20 cellular contexts compared by ENCODE assay signal in genomic region chr7:44267719-44268413, GRCh38. TPM values are rescaled to one million over a fixed set of nuclear protein-coding genes. Genes with fewer than 3 reads are reported as not detected.
DNase-seq lines count a peak whose midpoint lies in the region; ATAC-seq, FAIRE-seq and TF ChIP-seq lines count a peak whose summit lies in the region.
"Had no signal": no experiment of that assay in that cellular context is flagged by ENCODE, and none has a peak within 500 bp of the region (broad histone marks: within the 10 kb centered on the region; RNA-seq: fewer than 3 reads in every experiment).

No MANE protein-coding gene starts in this region.

- TF ChIP-seq POLR2A in HepG2 (IDR thresholded peaks at IDR 0.05; ENCODE audit: insufficient read depth in 1 of 2, low read depth in 2 of 2, low read length in 2 of 2) (no peak), right lobe of liver (IDR thresholded peaks at IDR 0.05) (no peak)

- H3K27me3 ChIP-seq in HepG2 (ENCODE audit: control insufficient read depth in 1 of 2, insufficient read depth in 2 of 2, low read length in 2 of 2) (peaks cover 28 to 84% of the 10 kb centered on the region in 2 experiments; a peak in 4 of 5 replicates), right lobe of liver (no peaks in the 10 kb centered on the region), ascending aorta (no peaks in the 10 kb centered on the region)

- H3K27ac ChIP-seq in HepG2 (ENCODE audit: extremely low read length, insufficient read depth, low read length) (no peak overlapping the region), right lobe of liver (no peak overlapping the region), ascending aorta (no peak overlapping the region)
- H3K27ac ChIP-seq: esophagus muscularis mucosa, KMS-11 had no signal

- no peak overlapping the region for H3K4me2 ChIP-seq in HepG2 (ENCODE audit: low read depth, low read length)
- H3K4me2 ChIP-seq: KMS-11 had no signal

- CTCF ChIA-PET in HepG2 (lab: Yijun Ruan, JAX; ENCODE audit: low intra/inter-chr PET ratio, low total read pairs) = no interaction called here

- BruUV-seq in HepG2 (replicated peaks; lab: Mats Ljungman, UMichigan) = no TSS peak

- H3K9ac ChIP-seq in HepG2 (ENCODE audit: insufficient read depth, low read depth, low read length) = no peak overlapping the region
- H3K9ac ChIP-seq: KMS-11 had no signal

- H3K9me3 ChIP-seq in HepG2 (ENCODE audit: low read length) (no peaks in the 10 kb centered on the region), right lobe of liver (no peaks in the 10 kb centered on the region), ascending aorta (no peaks in the 10 kb centered on the region)
- H3K9me3 ChIP-seq: esophagus muscularis mucosa had no signal

- ATAC-seq in HepG2 (peak; percentile 14; the same call in 1 of the 3 replicates), right lobe of liver (no peak)
- ATAC-seq: stimulated activated naive CD8-positive, alpha-beta T cell treated with anti-CD3 and anti-CD28 coated beads, Interleukin-15, Interleukin-2, amounts not matched to agents 100 U/mL and 50 U/mL, for 24 hours had no signal

- DNase-seq in HepG2 (ENCODE audit: low spot score) (no peak), right lobe of liver (no peak), NCI-H69 (lab: John Stamatoyannopoulos, UW) (peak; percentile 91), left kidney (ENCODE audit: low read depth, low spot score) (peak; percentile 67), type B pancreatic cell (ENCODE audit: extremely low spot score, unreplicated experiment) (no peak), DMS79 treated with DMSO at 0.1 percent for 48 hours (lab: John Stamatoyannopoulos, UW) (no peak), NOMO-1 treated with dmso at 0.1 percent for 144 hours (lab: John Stamatoyannopoulos, UW; ENCODE audit: unreplicated experiment) (no peak), ascending aorta (ENCODE audit: low spot score in 2 of 2) (no peak)
- DNase-seq: activated CD4-positive, alpha-beta T cell treated with anti-CD3 and anti-CD28 coated beads, Interleukin-2, amount 10 ng/mL, durations not matched to agents 24 days and 14 days; activated CD8-positive, alpha-beta memory T cell treated with anti-CD3 and anti-CD28 coated beads, Interleukin-2, amount 50 U/mL, for 4 hours; activated effector memory CD4-positive, alpha-beta T cell treated with Interleukin-2 at 50 U/mL for 16 hours; amniotic stem cell; CD4-positive, alpha-beta T cell; DMS79; effector memory CD4-positive, alpha-beta T cell; stimulated activated CD4-positive, alpha-beta T cell treated with anti-CD3 and anti-CD28 coated beads, Interleukin-2, amount 100 ng/mL, for 24 hours; stimulated activated naive CD8-positive, alpha-beta T cell treated with anti-CD3 and anti-CD28 coated beads, Interleukin-15, Interleukin-2, amounts not matched to agents 100 U/mL and 50 U/mL, for 24 hours had no signal

- TF ChIP-seq RAD21 in HepG2 (CRISPR knock-in tag; IDR thresholded peaks at IDR 0.05) = no peak

- H3K4me3 ChIP-seq in HepG2 (replicated peaks in 1 of 3; ENCODE audit: insufficient read depth in 1 of 3, low read depth in 2 of 3, low read length in 3 of 3) (no peak overlapping the region), right lobe of liver (no peak overlapping the region), ascending aorta (no peak overlapping the region)
- H3K4me3 ChIP-seq: esophagus muscularis mucosa had no signal

- WGBS in HepG2 (ENCODE audit: low lambda C conversion rate) = 30% methylated on average over 13 of the region's 19 CpGs
- WGBS in right lobe of liver (ENCODE audit: insufficient coverage, low coverage, low lambda C conversion rate, missing lambda C conversion rate) = 68% methylated on average over 7 of the region's 19 CpGs

- FAIRE-seq in HepG2 (lab: Jason Lieb, UNC) = no peak

- H3K36me3 Mint-ChIP-seq in type B pancreatic cell = no peaks in the 10 kb centered on the region

- peaks cover 20% of the 10 kb centered on the region for H3K27me3 Mint-ChIP-seq in type B pancreatic cell
- H3K27me3 Mint-ChIP-seq: CD4-positive, alpha-beta T cell had no signal

- intact Hi-C loops in HepG2 (cut with micrococcal nuclease; ENCODE audit: unreplicated experiment) = no loop called here
- intact Hi-C loops in right lobe of liver (cut with DNase I) = no loop called here
- intact Hi-C loops in ascending aorta (cut with DNase I) = no loop called here

- POLR2A ChIA-PET in HepG2 (lab: Yijun Ruan, JAX) = no interaction called here

- H4K20me1 ChIP-seq in HepG2 (ENCODE audit: insufficient read depth, low read length) = no peaks in the 10 kb centered on the region

- H3K4me3 Mint-ChIP-seq in type B pancreatic cell = no peak overlapping the region
- H3K4me3 Mint-ChIP-seq: activated CD4-positive, alpha-beta T cell treated with anti-CD3 and anti-CD28 coated beads, Interleukin-2, amount 10 ng/mL, durations not matched to agents 24 days and 14 days; CD4-positive, alpha-beta T cell; central memory CD8-positive, alpha-beta T cell had no signal

- H3K4me1 Mint-ChIP-seq in type B pancreatic cell (ENCODE audit: unreplicated experiment) = peaks cover 14% of the 10 kb centered on the region
- H3K4me1 Mint-ChIP-seq: activated CD4-positive, alpha-beta T cell treated with anti-CD3 and anti-CD28 coated beads, Interleukin-2, amount 10 ng/mL, durations not matched to agents 24 days and 14 days; central memory CD8-positive, alpha-beta T cell had no signal

- H3K79me2 ChIP-seq in HepG2 (ENCODE audit: insufficient read depth, low read length) = no peaks in the 10 kb centered on the region

- H2AFZ ChIP-seq in HepG2 (ENCODE audit: low read length) = no peak overlapping the region

- in situ Hi-C loops in HepG2 (cut with HindIII; ENCODE audit: extremely low pct_ligation_motif_present, low pct_unique_long_range_greater_than_20kb) = no loop called here

- H3K36me3 ChIP-seq in HepG2 (replicated peaks in 1 of 2; ENCODE audit: control insufficient read depth in 1 of 2, insufficient read depth in 2 of 2, low read length in 2 of 2) (no peaks in the 10 kb centered on the region), right lobe of liver (no peaks in the 10 kb centered on the region), ascending aorta (no peaks in the 10 kb centered on the region)
- H3K36me3 ChIP-seq: esophagus muscularis mucosa had no signal

- peak overlapping the region; percentile 38 for H3K27ac Mint-ChIP-seq in type B pancreatic cell
- H3K27ac Mint-ChIP-seq: activated CD4-positive, alpha-beta T cell treated with anti-CD3 and anti-CD28 coated beads, Interleukin-2, amount 10 ng/mL, durations not matched to agents 24 days and 14 days; CD4-positive, alpha-beta T cell had no signal

- no peaks in the 10 kb centered on the region for H3K4me1 ChIP-seq in HepG2 (ENCODE audit: insufficient read depth, low read length)
- H3K4me1 ChIP-seq in right lobe of liver = no peaks in the 10 kb centered on the region
- H3K4me1 ChIP-seq in ascending aorta = no peaks in the 10 kb centered on the region

- H3K9me3 Mint-ChIP-seq in type B pancreatic cell = no peaks in the 10 kb centered on the region
- H3K9me3 Mint-ChIP-seq: activated CD4-positive, alpha-beta T cell treated with anti-CD3 and anti-CD28 coated beads, Interleukin-2, amount 10 ng/mL, durations not matched to agents 24 days and 14 days; CD4-positive, alpha-beta T cell; central memory CD8-positive, alpha-beta T cell had no signal

- TF ChIP-seq EP300 in HepG2 (IDR thresholded peaks at IDR 0.05; ENCODE audit: low read depth in 2 of 2, low read length in 2 of 2) (no peak), HepG2 (CRISPR knock-in tag; IDR thresholded peaks at IDR 0.05; ENCODE audit: borderline replicate concordance) (no peak)

- TF ChIP-seq CTCF in HepG2 (CRISPR knock-in tag; IDR thresholded peaks at IDR 0.05) = no peak
- no peak for TF ChIP-seq CTCF in right lobe of liver (IDR thresholded peaks at IDR 0.05)
- TF ChIP-seq CTCF in type B pancreatic cell (conservative IDR thresholded peaks at IDR 0.05) = no peak
- TF ChIP-seq CTCF in ascending aorta (IDR thresholded peaks at IDR 0.05) = no peak

TF ChIP-seq in HepG2, 621 proteins besides CTCF, POLR2A, EP300 and RAD21 (continues in another document):
- no peak for TF ChIP-seq NR0B2 (CRISPR knock-in tag; IDR thresholded peaks at IDR 0.05)

RNA-seq across cellular contexts. Expression of gene CAMK2B, which starts 57.5 kb away (rescaled TPM):
- total RNA-seq in HepG2 (2016; rRNA removed; fragmentation: Illumina TruSeq; extraction: Trizol) (0.13 and 0.27 TPM in 2 replicates), right lobe of liver (1 to 10 TPM; 2.1 to 5.1 (median 3.3) TPM), type B pancreatic cell (ENCODE audit: low replicate concordance) (7.6 and 8.4 TPM in 2 replicates), ascending aorta (3.2 TPM)
- total RNA-seq in HepG2 (2016; cell fraction: cytosol; rRNA removed; fragmentation: Illumina TruSeq; extraction: Trizol; ENCODE audit: low read depth) = not detected in 2 replicates
- total RNA-seq in HepG2 (2016; cell fraction: insoluble cytoplasmic fraction; rRNA removed; fragmentation: Illumina TruSeq; extraction: Trizol) = 0.06 and 0.19 TPM in 2 replicates
- total RNA-seq in HepG2 (2016; cell fraction: membrane; rRNA removed; fragmentation: Illumina TruSeq; extraction: Trizol) = 0.21 TPM in 1 of 2 replicates, not detected in the other
- total RNA-seq in HepG2 (2016; cell fraction: nucleus; rRNA removed; fragmentation: Illumina TruSeq; extraction: Trizol) = 0.09 TPM in 1 of 2 replicates, not detected in the other
- polyA plus RNA-seq in HepG2 (2011; rRNA removed) = 0.20 and 0.48 TPM in 2 replicates
- 0.09 and 0.39 TPM in 2 replicates for polyA plus RNA-seq in HepG2 (2011; cell fraction: cytosol; rRNA removed)
- 0.10 and 0.19 TPM in 2 replicates for polyA plus RNA-seq in HepG2 (2011; cell fraction: nucleus; rRNA removed)
- 0.09 TPM in 1 of 2 replicates, not detected in the other for polyA plus RNA-seq in HepG2 (2012)
- polyA plus RNA-seq in HepG2 (2016; cell fraction: cytosol; fragmentation: Illumina TruSeq; extraction: Trizol; ENCODE audit: low read depth) = 0.18 TPM in 1 of 2 replicates, not detected in the other
- 0.43 and 0.62 TPM in 2 replicates for polyA plus RNA-seq in HepG2 (2016; cell fraction: insoluble cytoplasmic fraction; fragmentation: Illumina TruSeq; extraction: Trizol; ENCODE audit: low read depth)
- 0.30 TPM in 1 of 2 replicates, not detected in the other for polyA plus RNA-seq in HepG2 (2016; cell fraction: membrane; fragmentation: Illumina TruSeq; extraction: Trizol; ENCODE audit: low read depth)
- not detected in 2 replicates for polyA plus RNA-seq in HepG2 (2016; cell fraction: nucleus; fragmentation: Illumina TruSeq; extraction: Trizol; ENCODE audit: insufficient read depth, low read depth)
- polyA minus RNA-seq in HepG2 (2011; rRNA and poly(A)+ RNA removed; ENCODE audit: low replicate concordance) = 0.04 and 0.56 TPM in 2 replicates
- not detected in 2 replicates for polyA minus RNA-seq in HepG2 (2011; cell fraction: cytosol; rRNA and poly(A)+ RNA removed)
- not detected in 2 replicates for polyA minus RNA-seq in HepG2 (2011; cell fraction: nucleus; rRNA and poly(A)+ RNA removed)
- total RNA-seq: CD4-positive, alpha-beta T cell had no signal

Comparison
In these comparisons a context has a peak if more than half of its experiments do, and no peak if none do; other contexts are left out.
1. DNase-seq: peak in NCI-H69 (single experiment) and left kidney (single experiment); none in HepG2 (single experiment), right lobe of liver (0 of 3), type B pancreatic cell (single experiment), DMS79 treated with DMSO at 0.1 percent for 48 hours (single experiment), NOMO-1 treated with dmso at 0.1 percent for 144 hours (single experiment) and ascending aorta (0 of 2).